ENCODE assay signal across 1 cellular context in the genomic region with DNA sequence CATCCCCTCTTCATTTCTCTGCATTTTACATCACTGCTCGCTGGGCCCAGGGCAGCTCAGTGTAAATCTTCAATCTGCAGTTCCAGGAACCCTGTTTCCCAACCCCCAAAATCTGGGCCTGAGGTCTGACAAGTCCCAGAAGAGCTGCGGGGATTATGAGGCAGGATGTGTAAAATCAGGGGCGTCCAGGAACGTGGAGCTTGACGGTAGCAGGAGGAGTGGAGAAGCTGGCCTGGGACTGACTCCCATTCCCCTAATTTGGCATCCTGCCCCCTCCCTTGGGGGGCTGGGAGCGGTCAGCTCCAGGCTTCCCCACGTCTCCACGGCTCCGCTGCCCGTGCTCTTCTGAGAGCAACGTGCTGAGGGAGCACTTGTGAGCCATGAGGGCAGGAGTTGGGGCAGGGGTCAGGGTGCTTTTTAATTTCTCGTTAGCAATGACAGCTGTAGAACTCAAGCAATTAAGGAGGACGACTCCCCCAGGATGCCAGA.
TF ChIP-seq lines count a peak whose summit lies in the region.

No MANE protein-coding gene starts in this region.

TF ChIP-seq in IMR-90, 13 proteins besides CTCF, POLR2A, EP300 and RAD21 (continued from another document):
- no peak for TF ChIP-seq ELK1 (IDR thresholded peaks at IDR 0.05; ENCODE audit: borderline replicate concordance, low read depth, low read length)
- TF ChIP-seq MXI1 (IDR thresholded peaks at IDR 0.05; ENCODE audit: borderline replicate concordance, low read depth, low read length) = no peak
- no peak for TF ChIP-seq RCOR1 (IDR thresholded peaks at IDR 0.05; ENCODE audit: insufficient replicate concordance, low read length)
- TF ChIP-seq FOS (IDR thresholded peaks at IDR 0.05; ENCODE audit: low read depth, low read length) = no peak
- no peak for TF ChIP-seq RFX5 (IDR thresholded peaks at IDR 0.05; ENCODE audit: low read depth, low read length)
- no peak for TF ChIP-seq MAZ (IDR thresholded peaks at IDR 0.05; ENCODE audit: borderline replicate concordance, low read depth, low read length)
TF ChIP-seq in IMR-90: peak in this region for 0.
